8 cellular contexts compared by ENCODE assay signal in genomic region chr19:12156254-12157058, GRCh38. TPM values are rescaled to one million over a fixed set of nuclear protein-coding genes. Genes with fewer than 3 reads are reported as not detected.
DNase-seq lines count a peak whose midpoint lies in the region; ATAC-seq, FAIRE-seq and TF ChIP-seq lines count a peak whose summit lies in the region.

Gene ZNF625, minus strand, starts transcription at chr19:12156734. Its CDS starts 176 bp downstream, at chr19:12156558.

- ATAC-seq in HG03066 (IDR thresholded peaks at IDR 0.05; ENCODE audit: low read depth, unreplicated experiment) (peak; percentile 68), upper lobe of left lung (ENCODE audit: low FRiP score in 2 of 2) (peak; percentile 89 to 97)

- peaks cover 6% of the 10 kb centered on the region for H3K4me1 Mint-ChIP-seq in nephron

- H3K4me3 Mint-ChIP-seq in nephron, result peak within 1 kb of the TSS; percentile 97 to 98 (median 97)

- H3K4me1 ChIP-seq in upper lobe of left lung, result peaks cover 6 to 23% (median 11%) of the 10 kb centered on the region in 4 donors

- H3K9me3 Mint-ChIP-seq in nephron, result peaks cover 24% of the 10 kb centered on the region

- no peaks in the 10 kb centered on the region for H3K27me3 ChIP-seq in upper lobe of left lung

- DNase-seq in GM12892 (ENCODE audit: insufficient read length) (peak; percentile 60), NCI-H526 (lab: John Stamatoyannopoulos, UW) (peak; percentile 90 to 94), frontal cortex (ENCODE audit: low spot score in 2 of 2) (peak; percentile 79 to 87), upper lobe of left lung (peak; percentile 88 to 96)
- DNase-seq in activated T-helper 9 cell treated with anti-CD3 and anti-CD28 coated beads, Interleukin-2, amount 50 U/mL, for 16 hours (ENCODE audit: low read depth), result peak; percentile 13

- H3K27ac Mint-ChIP-seq in nephron, result peak within 1 kb of the TSS; percentile 95 to 99 (median 99)

- no peaks in the 10 kb centered on the region for H3K27me3 Mint-ChIP-seq in nephron (ENCODE audit: low read depth)

- no peak for TF ChIP-seq CTCF in 22Rv1 (IDR thresholded peaks at IDR 0.05)
- TF ChIP-seq CTCF in nephron (IDR thresholded peaks at IDR 0.05; ENCODE audit: unreplicated experiment in 3 of 3), result no peak
- TF ChIP-seq CTCF in upper lobe of left lung (IDR thresholded peaks at IDR 0.05), result no peak

- no peaks in the 10 kb centered on the region for H3K9me3 ChIP-seq in upper lobe of left lung

- 0 to 1% methylated on average over 9 to 25 of the region's 57 CpGs for WGBS in upper lobe of left lung, 2 donors

- peak; percentile 58; the same call in 1 of the 2 replicates for TF ChIP-seq POLR2A in GM12892 (IDR thresholded peaks at IDR 0.05; ENCODE audit: low read depth, low read length)
- TF ChIP-seq POLR2A in upper lobe of left lung (IDR thresholded peaks at IDR 0.05), result peak in 2 of 4 donors; percentile 61 to 69

- peaks cover 47% of the 10 kb centered on the region for H3K36me3 Mint-ChIP-seq in nephron (ENCODE audit: low read depth)

- H3K4me3 ChIP-seq in upper lobe of left lung, result peak within 1 kb of the TSS; percentile 56 to 96 (median 90)

- H3K27ac ChIP-seq in 22Rv1, result peak within 1 kb of the TSS; percentile 60
- H3K27ac ChIP-seq in upper lobe of left lung, result peak within 1 kb of the TSS; percentile 67 to 91 (median 88)

- FAIRE-seq in GM12892 (lab: Jason Lieb, UNC) (peak; percentile 91), frontal cortex (lab: Jason Lieb, UNC) (no peak)

- TF ChIP-seq EP300 in upper lobe of left lung (IDR thresholded peaks at IDR 0.05), result no peak

- peaks cover 0 to 8% (median 0%) of the 10 kb centered on the region in 4 donors for H3K36me3 ChIP-seq in upper lobe of left lung

RNA-seq across cellular contexts. Expression of gene ZNF625, which starts in this region (rescaled TPM):
- 2.9 TPM for polyA plus RNA-seq in GM12892 (2012; ENCODE audit: missing spikeins)
- total RNA-seq in frontal cortex (29.3 TPM), upper lobe of left lung (1 to 10 TPM; 3.0 to 9.8 (median 5.0) TPM)

Comparison
In these comparisons a context has a peak if more than half of its experiments do, and no peak if none do; other contexts are left out.
1. Peak in every context shown above with its lines: DNase-seq, ATAC-seq, H3K4me3 ChIP-seq and H3K27ac ChIP-seq.
2. DNase-seq: peak in every context shown above with its lines; median percentile 92 in NCI-H526; 92 in upper lobe of left lung; 83 in frontal cortex; 60 in GM12892; 13 in activated T-helper 9 cell treated with anti-CD3 and anti-CD28 coated beads, Interleukin-2, amount 50 U/mL, for 16 hours.